Comparison of ENCODE assay signal across 10 cellular contexts in genomic region chr5:141845371-141845821, GRCh38. TPM values are rescaled to one million over a fixed set of nuclear protein-coding genes. Genes with fewer than 3 reads are reported as not detected.
DNase-seq lines count a peak whose midpoint lies in the region; ATAC-seq and TF ChIP-seq lines count a peak whose summit lies in the region.
"Had no signal": no experiment of that assay in that cellular context is flagged by ENCODE, and none has a peak within 500 bp of the region (broad histone marks: within the 10 kb centered on the region; RNA-seq: fewer than 3 reads in every experiment).

No MANE protein-coding gene starts in this region.

- in situ Hi-C loops in GM13976 (cut with MboI; ENCODE audit: low sequenced_read_pairs, unreplicated experiment), result no loop called here

- H3K27me3 Mint-ChIP-seq in activated naive CD8-positive, alpha-beta T cell treated with anti-CD3 and anti-CD28 coated beads, Interleukin-2, amount 50 U/mL, for 24 hours, result peaks cover 6% of the 10 kb centered on the region
- peaks cover 17% of the 10 kb centered on the region for H3K27me3 Mint-ChIP-seq in activated T-helper 1 cell treated with anti-CD3 and anti-CD28 coated beads, Interleukin-12 subunit alpha, Interleukin-12 subunit beta, Interleukin-2, Interleukin-4 antibody, amounts not matched to agents 30 ng/mL and 10 ng/mL and 1 ng/mL, durations not matched to agents 14 hours and 24 hours and 36 hours (ENCODE audit: insufficient read depth)

- no peaks in the 10 kb centered on the region for H3K36me3 Mint-ChIP-seq in activated naive CD8-positive, alpha-beta T cell treated with anti-CD3 and anti-CD28 coated beads, Interleukin-2, amount 50 U/mL, for 24 hours (ENCODE audit: low read depth)
- H3K36me3 Mint-ChIP-seq in activated T-helper 1 cell treated with anti-CD3 and anti-CD28 coated beads, Interleukin-12 subunit alpha, Interleukin-12 subunit beta, Interleukin-2, Interleukin-4 antibody, amounts not matched to agents 30 ng/mL and 10 ng/mL and 1 ng/mL, durations not matched to agents 14 hours and 24 hours and 36 hours (ENCODE audit: low read depth), result no peaks in the 10 kb centered on the region

- H3K27ac Mint-ChIP-seq in activated naive CD8-positive, alpha-beta T cell treated with anti-CD3 and anti-CD28 coated beads, Interleukin-2, amount 50 U/mL, for 24 hours, result no peak overlapping the region
- H3K27ac Mint-ChIP-seq in activated T-helper 1 cell treated with anti-CD3 and anti-CD28 coated beads, Interleukin-12 subunit alpha, Interleukin-12 subunit beta, Interleukin-2, Interleukin-4 antibody, amounts not matched to agents 30 ng/mL and 10 ng/mL and 1 ng/mL, durations not matched to agents 14 hours and 24 hours and 36 hours, result no peak overlapping the region
- H3K27ac Mint-ChIP-seq: activated T-helper 17 cell treated with anti-CD3 and anti-CD28 coated beads, Interleukin-2, amount 50 U/mL, for 72 hours had no signal

- peaks cover 20% of the 10 kb centered on the region for H3K4me1 Mint-ChIP-seq in activated naive CD8-positive, alpha-beta T cell treated with anti-CD3 and anti-CD28 coated beads, Interleukin-2, amount 50 U/mL, for 24 hours
- peaks cover 20% of the 10 kb centered on the region for H3K4me1 Mint-ChIP-seq in activated T-helper 1 cell treated with anti-CD3 and anti-CD28 coated beads, Interleukin-12 subunit alpha, Interleukin-12 subunit beta, Interleukin-2, Interleukin-4 antibody, amounts not matched to agents 30 ng/mL and 10 ng/mL and 1 ng/mL, durations not matched to agents 14 hours and 24 hours and 36 hours (ENCODE audit: low read depth)

- no peak for TF ChIP-seq CTCF in GM13976 (IDR thresholded peaks at IDR 0.05; ENCODE audit: borderline replicate concordance, control extremely low read depth, extremely low read depth, insufficient read depth, missing control alignments)

- H3K4me3 Mint-ChIP-seq in activated naive CD8-positive, alpha-beta T cell treated with anti-CD3 and anti-CD28 coated beads, Interleukin-2, amount 50 U/mL, for 24 hours, result no peak overlapping the region
- no peak overlapping the region for H3K4me3 Mint-ChIP-seq in activated T-helper 1 cell treated with anti-CD3 and anti-CD28 coated beads, Interleukin-12 subunit alpha, Interleukin-12 subunit beta, Interleukin-2, Interleukin-4 antibody, amounts not matched to agents 30 ng/mL and 10 ng/mL and 1 ng/mL, durations not matched to agents 14 hours and 24 hours and 36 hours
- H3K4me3 Mint-ChIP-seq: activated T-helper 17 cell treated with anti-CD3 and anti-CD28 coated beads, Interleukin-2, amount 50 U/mL, for 72 hours had no signal

- peak; percentile 8 to 11 for DNase-seq in activated CD4-positive, alpha-beta T cell treated with anti-CD3 and anti-CD28 coated beads for 24 hours (ENCODE audit: low read depth in 2 of 2)
- no peak for DNase-seq in activated CD4-positive, alpha-beta T cell treated with anti-CD3 and anti-CD28 coated beads for 1 hour
- peak; percentile 74 for DNase-seq in NCI-H1436 treated with DMSO at 0.1 percent for 48 hours (lab: John Stamatoyannopoulos, UW)
- DNase-seq in activated naive CD8-positive, alpha-beta T cell treated with anti-CD3 and anti-CD28 coated beads, Interleukin-2, amount 50 U/mL, for 24 hours, result peak; percentile 29
- DNase-seq in stimulated activated CD8-positive, alpha-beta memory T cell treated with anti-CD3 and anti-CD28 coated beads, Interleukin-4, amount 100 ng/mL, for 48 hours, result peak; percentile 35
- DNase-seq in GM13976 (ENCODE audit: low spot score), result no peak
- no peak for DNase-seq in activated T-helper 1 cell treated with anti-CD3 and anti-CD28 coated beads, Interleukin-12 subunit alpha, Interleukin-12 subunit beta, Interleukin-2, Interleukin-4 antibody, amounts not matched to agents 30 ng/mL and 10 ng/mL and 1 ng/mL, durations not matched to agents 14 hours and 24 hours and 36 hours (ENCODE audit: low spot score)
- DNase-seq in NCI-H2107 (lab: John Stamatoyannopoulos, UW), result no peak
- DNase-seq: AML-193 had no signal

- no peaks in the 10 kb centered on the region for H3K9me3 Mint-ChIP-seq in activated naive CD8-positive, alpha-beta T cell treated with anti-CD3 and anti-CD28 coated beads, Interleukin-2, amount 50 U/mL, for 24 hours
- H3K9me3 Mint-ChIP-seq in activated T-helper 1 cell treated with anti-CD3 and anti-CD28 coated beads, Interleukin-12 subunit alpha, Interleukin-12 subunit beta, Interleukin-2, Interleukin-4 antibody, amounts not matched to agents 30 ng/mL and 10 ng/mL and 1 ng/mL, durations not matched to agents 14 hours and 24 hours and 36 hours, result no peaks in the 10 kb centered on the region
- H3K9me3 Mint-ChIP-seq: activated T-helper 17 cell treated with anti-CD3 and anti-CD28 coated beads, Interleukin-2, amount 50 U/mL, for 72 hours had no signal

- intact Hi-C loops in activated T-helper 1 cell treated with anti-CD3 and anti-CD28 coated beads, Interleukin-12 subunit alpha, Interleukin-12 subunit beta, Interleukin-2, Interleukin-4 antibody, amounts not matched to agents 30 ng/mL and 10 ng/mL and 1 ng/mL, durations not matched to agents 14 hours and 24 hours and 36 hours (cut with micrococcal nuclease), result no loop called here

- ATAC-seq in activated naive CD8-positive, alpha-beta T cell treated with anti-CD3 and anti-CD28 coated beads, Interleukin-2, amount 50 U/mL, for 24 hours, result peak; percentile 45
- ATAC-seq: activated T-helper 17 cell treated with anti-CD3 and anti-CD28 coated beads, Interleukin-2, amount 50 U/mL, for 72 hours had no signal

RNA-seq across cellular contexts. Expression of gene PCDH1, which starts 32.8 kb away (rescaled TPM):
- not detected in 2 replicates for total RNA-seq in activated T-helper 1 cell treated with anti-CD3 and anti-CD28 coated beads, Interleukin-12 subunit alpha, Interleukin-12 subunit beta, Interleukin-2, Interleukin-4 antibody, amounts not matched to agents 30 ng/mL and 10 ng/mL and 1 ng/mL, durations not matched to agents 14 hours and 24 hours and 36 hours

Comparison
In these comparisons a context has a peak if more than half of its experiments do, and no peak if none do; other contexts are left out.
1. DNase-seq: peak in activated CD4-positive, alpha-beta T cell treated with anti-CD3 and anti-CD28 coated beads for 24 hours (2 of 2), NCI-H1436 treated with DMSO at 0.1 percent for 48 hours (single experiment), activated naive CD8-positive, alpha-beta T cell treated with anti-CD3 and anti-CD28 coated beads, Interleukin-2, amount 50 U/mL, for 24 hours (single experiment) and stimulated activated CD8-positive, alpha-beta memory T cell treated with anti-CD3 and anti-CD28 coated beads, Interleukin-4, amount 100 ng/mL, for 48 hours (single experiment); none in activated CD4-positive, alpha-beta T cell treated with anti-CD3 and anti-CD28 coated beads for 1 hour (single experiment), GM13976 (single experiment), activated T-helper 1 cell treated with anti-CD3 and anti-CD28 coated beads, Interleukin-12 subunit alpha, Interleukin-12 subunit beta, Interleukin-2, Interleukin-4 antibody, amounts not matched to agents 30 ng/mL and 10 ng/mL and 1 ng/mL, durations not matched to agents 14 hours and 24 hours and 36 hours (single experiment) and NCI-H2107 (single experiment).